In genomic region chr19:38653028-38653571, GRCh38 we compare ENCODE assay signal across 9 cellular contexts. TPM values are rescaled to one million over a fixed set of nuclear protein-coding genes. Genes with fewer than 3 reads are reported as not detected.
A peak's percentile ranks its signal among the peaks of the same experiment; 100 is the strongest.
DNase-seq lines count a peak whose midpoint lies in the region; ATAC-seq, FAIRE-seq and TF ChIP-seq lines count a peak whose summit lies in the region.
"Had no signal": no experiment of that assay in that cellular context is flagged by ENCODE, and none has a peak within 500 bp of the region (broad histone marks: within the 10 kb centered on the region; RNA-seq: fewer than 3 reads in every experiment).

No MANE protein-coding gene starts in this region.

- TSS peak; percentile 13 for BruUV-seq in GM12878 (replicated peaks; lab: Mats Ljungman, UMichigan)

- peaks cover 0 to 5% of the 10 kb centered on the region in 2 experiments; a peak in 1 of 4 replicates for H3K36me3 ChIP-seq in GM12878 (ENCODE audit: control insufficient read depth in 2 of 2, insufficient read depth in 2 of 2, low read length in 1 of 2)
- H3K36me3 ChIP-seq in testis (ENCODE audit: low read depth, missing control alignments), result no peaks in the 10 kb centered on the region

- no peak overlapping the region for H3K9ac ChIP-seq in GM12878 (ENCODE audit: control insufficient read depth, insufficient read depth, low read length)

- H3K4me3 ChIP-seq in GM12878 (no peak overlapping the region), testis (no peak overlapping the region)

- CTCF ChIA-PET in GM12878 (lab: Yijun Ruan, JAX), result interaction anchor here (0.6 to 1.6 kb wide), 3 partner anchors 16 to 197 kb away, joined by 3 to 7 read pairs (median 4); no protein-coding TSS in a partner anchor

- TF ChIP-seq CTCF in GM12878 (IDR thresholded peaks at IDR 0.05 in 2 of 3, conservative IDR thresholded peaks at IDR 0.05 in 1 of 3; ENCODE audit: control insufficient read depth in 2 of 3, extremely low read depth in 1 of 3, insufficient read depth in 1 of 3, low read depth in 3 of 3, low read length in 3 of 3) (no peak), testis (IDR thresholded peaks at IDR 0.05) (no peak)

- H3K27me3 ChIP-seq in GM12878 (replicated peaks in 1 of 2; ENCODE audit: control insufficient read depth in 2 of 2, insufficient read depth in 2 of 2, low read length in 1 of 2) (no peaks in the 10 kb centered on the region), layer of hippocampus (ENCODE audit: control insufficient read depth, insufficient read depth, low read length) (no peaks in the 10 kb centered on the region), testis (no peaks in the 10 kb centered on the region)

- no peak for TF ChIP-seq POLR2A in GM12878 (IDR thresholded peaks at IDR 0.05; ENCODE audit: low read depth, low read length)
- no peak for TF ChIP-seq POLR2A in testis (IDR thresholded peaks at IDR 0.05)

- ATAC-seq in GM12878 (no peak), HG03097 (IDR thresholded peaks at IDR 0.05; ENCODE audit: low FRiP score, unreplicated experiment) (no peak), GM18511 (IDR thresholded peaks at IDR 0.05; ENCODE audit: unreplicated experiment) (no peak), GM21360 (IDR thresholded peaks at IDR 0.05; ENCODE audit: unreplicated experiment) (no peak)

- H3K27ac ChIP-seq in GM12878 (ENCODE audit: control insufficient read depth, insufficient read depth) (no peak overlapping the region), layer of hippocampus (ENCODE audit: low read depth, low read length) (peak overlapping the region; percentile 86), testis (peak overlapping the region; percentile 16 to 77)

- DNase-seq in NCI-H1105 treated with DMSO at 0.1 percent for 48 hours (lab: John Stamatoyannopoulos, UW) (peak; percentile 3), NCI-H1105 (lab: John Stamatoyannopoulos, UW) (no peak), GM12878 (ENCODE audit: low read depth, low spot score) (no peak), testis (peak; percentile 59)
- DNase-seq: 8988T had no signal

- no peak overlapping the region for H2AFZ ChIP-seq in GM12878 (ENCODE audit: control insufficient read depth, low read depth, low read length)

- RAD21 ChIA-PET in GM12878 (lab: Charles Lee; ENCODE audit: unreplicated experiment), result no interaction called here

- TF ChIP-seq EP300 in GM12878 (IDR thresholded peaks at IDR 0.05; ENCODE audit: borderline replicate concordance in 1 of 2, control insufficient read depth in 1 of 2, low read depth in 2 of 2, low read length in 2 of 2), result no peak

- H3K4me1 ChIP-seq in GM12878 (ENCODE audit: control insufficient read depth, insufficient read depth, low read length) (peaks cover 42% of the 10 kb centered on the region), testis (peaks cover 82% of the 10 kb centered on the region)

- no peak for FAIRE-seq in GM12878 (lab: Jason Lieb, UNC)

- SMC1A ChIA-PET in GM12878 (lab: Charles Lee; ENCODE audit: uncharacterized antibody, unreplicated experiment), result interaction anchor here (0.6 to 1.4 kb wide), 4 partner anchors 33 to 594 kb away, joined by 3 to 5 read pairs (median 3); no protein-coding TSS in a partner anchor

- TF ChIP-seq RAD21 in GM12878 (IDR thresholded peaks at IDR 0.05; ENCODE audit: insufficient read depth, low read depth, low read length), result no peak

- H3K9me3 ChIP-seq in GM12878 (replicated peaks; ENCODE audit: control insufficient read depth, insufficient read depth, low read length) (no peaks in the 10 kb centered on the region), testis (no peaks in the 10 kb centered on the region)

- H3K79me2 ChIP-seq in GM12878 (ENCODE audit: control insufficient read depth, insufficient read depth, low read length), result peaks cover 97% of the 10 kb centered on the region

- no peaks in the 10 kb centered on the region; the same call in 1 of the 2 replicates for H4K20me1 ChIP-seq in GM12878 (ENCODE audit: control insufficient read depth, insufficient read depth)

- in situ Hi-C loops in GM12878 (cut with MboI), result no loop called here

- POLR2A ChIA-PET in GM12878 (lab: Charles Lee), result interaction anchor here (0.6 to 1.3 kb wide), 5 partner anchors 14 to 608 kb away, joined by 4 to 6 read pairs (median 5); no protein-coding TSS in a partner anchor

- intact Hi-C loops in GM12878 (cut with micrococcal nuclease; ENCODE audit: unreplicated experiment) (no loop called here), testis (cut with DNase I; ENCODE audit: low total_unique reads) (loop anchor here (10.0 kb wide), 1 partner anchor 72 kb away; no protein-coding TSS in a partner anchor)

- no peak overlapping the region for H3K4me2 ChIP-seq in GM12878 (ENCODE audit: control insufficient read depth, insufficient read depth)

- WGBS in GM12878 (ENCODE audit: insufficient coverage, insufficient replicate concordance, low lambda C conversion rate, missing lambda C conversion rate), result 87% methylated on average over 7 of the region's 7 CpGs
- WGBS in testis, 2 donors, result 49 to 59% methylated on average over 7 of the region's 7 CpGs

TF ChIP-seq in GM12878, 131 proteins besides CTCF, POLR2A, EP300 and RAD21 (continues in another document):
- TF ChIP-seq FOXK2 (IDR thresholded peaks at IDR 0.05), result no peak
- no peak for TF ChIP-seq IKZF2 (IDR thresholded peaks at IDR 0.05)
- TF ChIP-seq KDM1A (IDR thresholded peaks at IDR 0.05; ENCODE audit: borderline replicate concordance), result no peak

RNA-seq across cellular contexts. Expression of gene ACTN4, which starts 5.7 kb away (rescaled TPM):
- 94.9 and 116 TPM in 2 replicates for total RNA-seq in GM12878 (2013; cell fraction: nucleolus; rRNA removed)
- 131 and 173 TPM in 2 replicates for total RNA-seq in GM12878 (2014; rRNA removed)
- total RNA-seq in GM12878 (2014; rRNA removed; fragmentation: Illumina TruSeq; extraction: Trizol), result 26.9 and 30.4 TPM in 2 replicates
- total RNA-seq in GM12878 (2021), result 278 and 293 TPM in 2 replicates
- 84.3 TPM for polyA plus RNA-seq in GM12878 (2011; ENCODE audit: low read depth)
- polyA plus RNA-seq in GM12878 (2011; rRNA removed), result 40.0 and 127 TPM in 2 replicates
- polyA plus RNA-seq in GM12878 (2011; cell fraction: cytosol; rRNA removed), result 71.1 and 76.5 TPM in 2 replicates
- polyA plus RNA-seq in GM12878 (2011; cell fraction: nucleus; rRNA removed), result 300 and 637 TPM in 2 replicates
- polyA plus RNA-seq in GM12878 (2012), result 113 and 154 TPM in 2 replicates
- 99.2 and 135 TPM in 2 replicates for polyA plus RNA-seq in GM12878 (2014; fragmentation: Illumina TruSeq; extraction: Trizol)
- polyA plus RNA-seq in GM12878 (2014; fragmentation: Nextera tagmentation; extraction: Ambion mirVana), result 1 to 10 TPM; 2.4 to 6.7 TPM
- 123 and 187 TPM in 2 replicates for polyA plus RNA-seq in GM12878 (2014; rRNA removed)
- 10 to 100 TPM; 37.9 to 45.7 TPM for polyA plus RNA-seq in GM12878 (2016; fragmentation: Nextera tagmentation; extraction: Ambion mirVana)
- 59.8 and 89.6 TPM in 2 replicates for polyA minus RNA-seq in GM12878 (2011; rRNA and poly(A)+ RNA removed)
- 39.3 and 47.6 TPM in 2 replicates for polyA minus RNA-seq in GM12878 (2011; cell fraction: cytosol; rRNA and poly(A)+ RNA removed)
- 27.4 and 67.4 TPM in 2 replicates for polyA minus RNA-seq in GM12878 (2011; cell fraction: nucleus; rRNA and poly(A)+ RNA removed)
- total RNA-seq in testis, result 100 to 1,000 TPM; 112 to 135 TPM
- polyA plus RNA-seq in testis (ENCODE audit: insufficient read depth, low read depth, low replicate concordance), result 158 TPM

RNA-seq across cellular contexts. Expression of gene EIF3K, which starts 34.1 kb away (rescaled TPM):
- 94.4 and 105 TPM in 2 replicates for total RNA-seq in GM12878 (2013; cell fraction: nucleolus; rRNA removed)
- total RNA-seq in GM12878 (2014; rRNA removed), result 454 and 468 TPM in 2 replicates
- total RNA-seq in GM12878 (2014; rRNA removed; fragmentation: Illumina TruSeq; extraction: Trizol), result 344 and 358 TPM in 2 replicates
- total RNA-seq in GM12878 (2021), result 378 and 384 TPM in 2 replicates
- polyA plus RNA-seq in GM12878 (2011; ENCODE audit: low read depth), result 241 TPM
- 156 and 330 TPM in 2 replicates for polyA plus RNA-seq in GM12878 (2011; rRNA removed)
- polyA plus RNA-seq in GM12878 (2011; cell fraction: cytosol; rRNA removed), result 865 and 965 TPM in 2 replicates
- 352 and 437 TPM in 2 replicates for polyA plus RNA-seq in GM12878 (2011; cell fraction: nucleus; rRNA removed)
- polyA plus RNA-seq in GM12878 (2012), result 356 and 358 TPM in 2 replicates
- polyA plus RNA-seq in GM12878 (2014; fragmentation: Illumina TruSeq; extraction: Trizol), result 862 and 927 TPM in 2 replicates
- 100 to 1,000 TPM; 715 to 863 TPM for polyA plus RNA-seq in GM12878 (2014; fragmentation: Nextera tagmentation; extraction: Ambion mirVana)
- polyA plus RNA-seq in GM12878 (2014; rRNA removed), result 515 and 596 TPM in 2 replicates
- polyA plus RNA-seq in GM12878 (2016; fragmentation: Nextera tagmentation; extraction: Ambion mirVana), result 100 to 1,000 TPM; 393 to 403 TPM
- 377 and 421 TPM in 2 replicates for polyA minus RNA-seq in GM12878 (2011; rRNA and poly(A)+ RNA removed)
- 139 and 152 TPM in 2 replicates for polyA minus RNA-seq in GM12878 (2011; cell fraction: cytosol; rRNA and poly(A)+ RNA removed)
- 57.3 and 75.5 TPM in 2 replicates for polyA minus RNA-seq in GM12878 (2011; cell fraction: nucleus; rRNA and poly(A)+ RNA removed)
- total RNA-seq in testis, result 100 to 1,000 TPM; 195 to 235 TPM
- polyA plus RNA-seq in testis (ENCODE audit: insufficient read depth, low read depth, low replicate concordance), result 201 TPM

RNA-seq across cellular contexts. Expression of gene MAP4K1, which starts 35.3 kb away (rescaled TPM):
- total RNA-seq in GM12878 (2013; cell fraction: nucleolus; rRNA removed), result 240 and 254 TPM in 2 replicates
- total RNA-seq in GM12878 (2014; rRNA removed) (107 and 123 TPM in 2 replicates), GM12878 (2014; rRNA removed; fragmentation: Illumina TruSeq; extraction: Trizol) (58.1 and 72.6 TPM in 2 replicates), GM12878 (2021) (294 and 306 TPM in 2 replicates), testis (1 to 10 TPM; 2.8 to 9.9 TPM)
- polyA plus RNA-seq in GM12878 (2011; ENCODE audit: low read depth), result 90.5 TPM
- polyA plus RNA-seq in GM12878 (2011; rRNA removed) (95.5 and 243 TPM in 2 replicates), GM12878 (2014; fragmentation: Illumina TruSeq; extraction: Trizol) (122 and 157 TPM in 2 replicates), GM12878 (2014; fragmentation: Nextera tagmentation; extraction: Ambion mirVana) (10 to 100 TPM; 39.2 to 92.6 TPM), GM12878 (2014; rRNA removed) (117 and 145 TPM in 2 replicates), GM12878 (2016; fragmentation: Nextera tagmentation; extraction: Ambion mirVana) (100 to 1,000 TPM; 220 to 263 TPM), testis (ENCODE audit: insufficient read depth, low read depth, low replicate concordance) (8.3 TPM)
- polyA plus RNA-seq in GM12878 (2011; cell fraction: cytosol; rRNA removed), result 202 and 251 TPM in 2 replicates
- polyA plus RNA-seq in GM12878 (2011; cell fraction: nucleus; rRNA removed), result 631 and 739 TPM in 2 replicates
- polyA plus RNA-seq in GM12878 (2012), result 149 and 285 TPM in 2 replicates
- 132 and 137 TPM in 2 replicates for polyA minus RNA-seq in GM12878 (2011; rRNA and poly(A)+ RNA removed)
- polyA minus RNA-seq in GM12878 (2011; cell fraction: cytosol; rRNA and poly(A)+ RNA removed), result 101 and 112 TPM in 2 replicates
- polyA minus RNA-seq in GM12878 (2011; cell fraction: nucleus; rRNA and poly(A)+ RNA removed), result 127 and 184 TPM in 2 replicates

Comparison
In these comparisons a context has a peak if more than half of its experiments do, and no peak if none do; other contexts are left out.
1. DNase-seq: peak in NCI-H1105 treated with DMSO at 0.1 percent for 48 hours (single experiment) and testis (single experiment); none in NCI-H1105 (single experiment) and GM12878 (single experiment).
2. RNA of gene MAP4K1, which starts 35.3 kb away (total RNA-seq): 58.1 to 306 TPM in GM12878; 2.8 to 9.9 TPM in testis; every median in the first group is over 4 times any median in the second.